In genomic region chr17:80838381-80839345, GRCh38 we compare ENCODE assay signal across 24 cellular contexts.
DNase-seq lines count a peak whose midpoint lies in the region; ATAC-seq and TF ChIP-seq lines count a peak whose summit lies in the region.
"Had no signal": no experiment of that assay in that cellular context is flagged by ENCODE, and none has a peak within 500 bp of the region (broad histone marks: within the 10 kb centered on the region; RNA-seq: fewer than 3 reads in every experiment).

No MANE protein-coding gene starts in this region.

- intact Hi-C loops in Caco-2 (cut with micrococcal nuclease; ENCODE audit: unreplicated experiment) = no loop called here
- intact Hi-C loops in mucosa of descending colon (cut with DNase I, micrococcal nuclease) = no loop called here

- H3K4me3 ChIP-seq in Caco-2 (ENCODE audit: low read depth, low read length) (no peak overlapping the region), mucosa of descending colon (no peak overlapping the region), coronary artery (no peak overlapping the region), SK-N-SH (ENCODE audit: low read depth in 2 of 2, low read length in 1 of 2) (no peak overlapping the region)
- H3K4me3 ChIP-seq: gastrocnemius medialis, prostate gland, skin epidermis had no signal

- H3K9me3 ChIP-seq in Caco-2 (no peaks in the 10 kb centered on the region), mucosa of descending colon (no peaks in the 10 kb centered on the region), SK-N-SH (no peaks in the 10 kb centered on the region)
- H3K9me3 ChIP-seq: gastrocnemius medialis, prostate gland had no signal

- H3K27ac Mint-ChIP-seq in T-helper 2 cell treated with Interferon-gamma antibody and Interleukin-4, amounts not matched to agents 5 μg/mL and 100 μg/mL, for 36 hours = peak overlapping the region; percentile 58
- peak overlapping the region; percentile 57 for H3K27ac Mint-ChIP-seq in Caco-2 (ENCODE audit: unreplicated experiment)
- H3K27ac Mint-ChIP-seq: activated CD4-positive, alpha-beta memory T cell treated with anti-CD3 and anti-CD28 coated beads for 36 hours; activated T-cell treated with anti-CD3 and anti-CD28 coated beads, Interleukin-2, amount 50 U/mL, for 72 hours; IgD-negative memory B cell had no signal

- H3K27me3 Mint-ChIP-seq in T-helper 2 cell treated with Interferon-gamma antibody and Interleukin-4, amounts not matched to agents 5 μg/mL and 100 μg/mL, for 36 hours (ENCODE audit: low read depth) = no peaks in the 10 kb centered on the region
- no peaks in the 10 kb centered on the region for H3K27me3 Mint-ChIP-seq in Caco-2 (ENCODE audit: insufficient read depth, unreplicated experiment)
- H3K27me3 Mint-ChIP-seq: activated CD4-positive, alpha-beta memory T cell treated with anti-CD3 and anti-CD28 coated beads for 36 hours; IgD-negative memory B cell had no signal

- no peak overlapping the region for H3K9ac ChIP-seq in SK-N-SH

- TF ChIP-seq RAD21 in SK-N-SH (IDR thresholded peaks at IDR 0.05; ENCODE audit: low read length) = no peak

- no peak overlapping the region for H3K4me2 ChIP-seq in SK-N-SH

- H2AFZ ChIP-seq in SK-N-SH (ENCODE audit: low read depth) = no peak overlapping the region

- H4K20me1 ChIP-seq in SK-N-SH (ENCODE audit: insufficient read depth) = no peaks in the 10 kb centered on the region

- peaks cover 20% of the 10 kb centered on the region for H3K36me3 Mint-ChIP-seq in T-helper 2 cell treated with Interferon-gamma antibody and Interleukin-4, amounts not matched to agents 5 μg/mL and 100 μg/mL, for 36 hours (ENCODE audit: low read depth)
- H3K36me3 Mint-ChIP-seq in Caco-2 (ENCODE audit: insufficient read depth, unreplicated experiment) = peaks cover 30% of the 10 kb centered on the region
- H3K36me3 Mint-ChIP-seq: IgD-negative memory B cell had no signal

- no peaks in the 10 kb centered on the region for H3K79me2 ChIP-seq in SK-N-SH (ENCODE audit: insufficient read depth)

- no peak overlapping the region for H3K4me3 Mint-ChIP-seq in T-helper 2 cell treated with Interferon-gamma antibody and Interleukin-4, amounts not matched to agents 5 μg/mL and 100 μg/mL, for 36 hours
- H3K4me3 Mint-ChIP-seq in Caco-2 (ENCODE audit: unreplicated experiment) = no peak overlapping the region
- H3K4me3 Mint-ChIP-seq: activated CD4-positive, alpha-beta memory T cell treated with anti-CD3 and anti-CD28 coated beads for 36 hours; activated T-cell treated with anti-CD3 and anti-CD28 coated beads, Interleukin-2, amount 50 U/mL, for 72 hours; IgD-negative memory B cell had no signal

- H3K4me1 Mint-ChIP-seq in T-helper 2 cell treated with Interferon-gamma antibody and Interleukin-4, amounts not matched to agents 5 μg/mL and 100 μg/mL, for 36 hours (ENCODE audit: low read depth) = peaks cover 22% of the 10 kb centered on the region
- no peaks in the 10 kb centered on the region for H3K4me1 Mint-ChIP-seq in Caco-2 (ENCODE audit: low read depth, unreplicated experiment)

- no peak for TF ChIP-seq EP300 in SK-N-SH (IDR thresholded peaks at IDR 0.05; ENCODE audit: borderline replicate concordance in 1 of 2, low read depth in 1 of 2, low read length in 1 of 2)

- 95% methylated on average over 31 of the region's 38 CpGs for WGBS in SK-N-SH (ENCODE audit: low lambda C conversion rate)

- H3K27me3 ChIP-seq in Caco-2 (replicated peaks; ENCODE audit: control insufficient read depth, insufficient read depth, low read length) = no peaks in the 10 kb centered on the region
- no peaks in the 10 kb centered on the region for H3K27me3 ChIP-seq in SK-N-SH (ENCODE audit: insufficient read depth)
- H3K27me3 ChIP-seq: gastrocnemius medialis had no signal

- H3F3A ChIP-seq in SK-N-SH (replicated peaks; ENCODE audit: insufficient read depth) = peaks cover 4% of the 10 kb centered on the region

- H3K4me1 ChIP-seq in Caco-2 = peaks cover under 1% of the 10 kb centered on the region
- no peaks in the 10 kb centered on the region for H3K4me1 ChIP-seq in mucosa of descending colon (ENCODE audit: low read depth)
- H3K4me1 ChIP-seq in SK-N-SH (ENCODE audit: control insufficient read depth in 1 of 2, insufficient read depth in 2 of 2, low read depth in 1 of 2, low read length in 1 of 2) = peaks cover 8 to 28% of the 10 kb centered on the region in 2 experiments; a peak in 3 of 4 replicates
- H3K4me1 ChIP-seq: prostate gland had no signal

- TF ChIP-seq CTCF in Caco-2 (IDR thresholded peaks at IDR 0.05; ENCODE audit: insufficient read depth in 1 of 2, low read depth in 1 of 2, low read length in 1 of 2, severe bottlenecking in 1 of 2, unreplicated experiment in 1 of 2) = no peak
- TF ChIP-seq CTCF in VCaP (conservative IDR thresholded peaks at IDR 0.05) = no peak
- no peak for TF ChIP-seq CTCF in mucosa of descending colon (IDR thresholded peaks at IDR 0.05)
- no peak for TF ChIP-seq CTCF in coronary artery (IDR thresholded peaks at IDR 0.05)
- no peak for TF ChIP-seq CTCF in SK-N-SH (IDR thresholded peaks at IDR 0.05)

- no peak for DNase-seq in T-helper 2 cell treated with Interferon-gamma antibody and Interleukin-4, amounts not matched to agents 5 μg/mL and 100 μg/mL, for 36 hours (ENCODE audit: low spot score)
- DNase-seq in T-helper 2 cell (no peak), Caco-2 (no peak), mucosa of descending colon (peak in 2 of 3 donors; percentile 17 to 35), coronary artery (ENCODE audit: low spot score) (no peak), mesenteric fat pad (ENCODE audit: low spot score) (no peak), SK-N-SH (no peak)
- DNase-seq: ACHN; activated CD4-positive, alpha-beta memory T cell treated with anti-CD3 and anti-CD28 coated beads for 36 hours; activated T-cell treated with anti-CD3 and anti-CD28 coated beads, Interleukin-2, amount 50 U/mL, for 72 hours; central memory CD4-positive, alpha-beta T cell; DMS79; effector CD4-positive, alpha-beta T cell; gastrocnemius medialis; left colon; MM.1S; NCI-H187; stimulated activated CD4-positive, alpha-beta T cell treated with anti-CD3 and anti-CD28 coated beads, Interleukin-4, amount 100 ng/mL, for 4 hours had no signal

- no peaks in the 10 kb centered on the region for H3K9me3 Mint-ChIP-seq in T-helper 2 cell treated with Interferon-gamma antibody and Interleukin-4, amounts not matched to agents 5 μg/mL and 100 μg/mL, for 36 hours
- no peaks in the 10 kb centered on the region for H3K9me3 Mint-ChIP-seq in Caco-2 (ENCODE audit: unreplicated experiment)
- H3K9me3 Mint-ChIP-seq: activated CD4-positive, alpha-beta memory T cell treated with anti-CD3 and anti-CD28 coated beads for 36 hours; activated T-cell treated with anti-CD3 and anti-CD28 coated beads, Interleukin-2, amount 50 U/mL, for 72 hours; IgD-negative memory B cell had no signal

- H3K27ac ChIP-seq in VCaP (peak overlapping the region; percentile 47), coronary artery (no peak overlapping the region), SK-N-SH (ENCODE audit: low read depth in 2 of 2, low read length in 1 of 2) (no peak overlapping the region)
- H3K27ac ChIP-seq: gastrocnemius medialis, prostate gland, skin epidermis had no signal

- POLR2A ChIA-PET in Caco-2 (lab: Charles Lee) (no interaction called here), SK-N-SH (lab: Yijun Ruan, JAX) (no interaction called here)

- CTCF ChIA-PET in Caco-2 (lab: Charles Lee) = no interaction called here
- CTCF ChIA-PET in SK-N-SH (lab: Yijun Ruan, JAX) = interaction anchor here (1.0 to 1.9 kb wide), 3 partner anchors 12 to 27 kb away, joined by 3 to 6 read pairs (median 3); no protein-coding TSS in a partner anchor

- ATAC-seq in mucosa of descending colon = no peak
- ATAC-seq: activated T-cell treated with anti-CD3 and anti-CD28 coated beads, Interleukin-2, amount 50 U/mL, for 72 hours; esophagus mucosa; gastrocnemius medialis; left colon; Right ventricle myocardium inferior had no signal

- H3K9me2 ChIP-seq in SK-N-SH = no peaks in the 10 kb centered on the region

- no TSS peak for BruUV-seq in Caco-2 (replicated peaks; lab: Mats Ljungman, UMichigan)

- no peaks in the 10 kb centered on the region; the same call in none of the 2 replicates for H3K36me3 ChIP-seq in Caco-2 (ENCODE audit: control insufficient read depth, insufficient read depth, low read length)
- H3K36me3 ChIP-seq in mucosa of descending colon (ENCODE audit: low read depth) = no peaks in the 10 kb centered on the region
- H3K36me3 ChIP-seq in SK-N-SH (replicated peaks in 1 of 2; ENCODE audit: control insufficient read depth in 1 of 2, insufficient read depth in 2 of 2, low read length in 1 of 2) = peaks cover 0 to 13% of the 10 kb centered on the region in 2 experiments
- H3K36me3 ChIP-seq: prostate gland had no signal

TF ChIP-seq in SK-N-SH, 30 proteins besides CTCF, POLR2A, EP300 and RAD21 (continues in another document):
- TF ChIP-seq TCF12 (IDR thresholded peaks at IDR 0.05) (no peak), REST (IDR thresholded peaks at IDR 0.05; ENCODE audit: low read depth, low read length) (no peak), MEF2A (IDR thresholded peaks at IDR 0.05; ENCODE audit: borderline replicate concordance, low read depth) (no peak), GATA2 (CRISPR knock-in tag; IDR thresholded peaks at IDR 0.05) (no peak), ELF1 (IDR thresholded peaks at IDR 0.05) (no peak)

Comparison
In these comparisons a context has a peak if more than half of its experiments do, and no peak if none do; other contexts are left out.
1. DNase-seq: peak in mucosa of descending colon (2 of 3); none in T-helper 2 cell treated with Interferon-gamma antibody and Interleukin-4, amounts not matched to agents 5 μg/mL and 100 μg/mL, for 36 hours (single experiment), T-helper 2 cell (0 of 5), Caco-2 (0 of 2), coronary artery (single experiment), mesenteric fat pad (single experiment) and SK-N-SH (single experiment).